1 cellular context compared by ENCODE assay signal in the genomic region with DNA sequence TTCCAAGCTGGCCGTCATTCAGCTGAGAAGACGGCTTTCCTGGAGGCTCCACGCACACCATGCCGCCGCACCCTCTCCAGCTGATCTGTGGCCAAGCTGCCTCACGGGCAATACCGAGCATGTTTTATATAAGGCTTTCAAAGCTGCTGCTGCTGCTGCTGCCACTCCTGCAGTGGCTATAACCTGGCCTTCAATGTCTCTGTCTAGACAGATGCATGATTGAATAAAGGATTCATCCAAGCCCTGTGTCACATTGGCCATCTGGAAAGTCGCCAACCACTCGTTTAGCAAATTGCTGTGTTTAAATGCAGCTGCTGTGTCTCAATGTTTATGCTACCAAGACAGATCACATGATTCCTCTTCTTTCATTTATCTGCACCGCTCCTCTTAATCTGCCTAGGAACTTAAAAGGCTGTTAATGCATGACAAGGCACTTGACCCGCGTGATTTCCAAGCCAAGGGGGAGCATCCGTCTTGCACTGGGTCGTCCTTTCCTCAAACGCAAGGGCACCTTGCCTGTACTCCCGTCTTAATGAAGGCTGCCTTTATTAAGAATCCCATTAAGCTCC.
TF ChIP-seq lines count a peak whose summit lies in the region.

No MANE protein-coding gene starts in this region.

TF ChIP-seq in GM23338, 12 proteins besides CTCF, POLR2A, EP300 and RAD21 (continued from another document):
- no peak for TF ChIP-seq ZNF462 (CRISPR knock-in tag; IDR thresholded peaks at IDR 0.05)
- no peak for TF ChIP-seq JUNB (IDR thresholded peaks at IDR 0.05; ENCODE audit: unreplicated experiment)
- TF ChIP-seq EZH2 (IDR thresholded peaks at IDR 0.05; ENCODE audit: low read depth, unreplicated experiment) = no peak
- TF ChIP-seq CREB1 (CRISPR knock-in tag; IDR thresholded peaks at IDR 0.05; ENCODE audit: low read depth) = no peak
- TF ChIP-seq POLR2AphosphoS5 (IDR thresholded peaks at IDR 0.05; ENCODE audit: low read depth) = no peak
- no peak for TF ChIP-seq EZH2phosphoT487 (IDR thresholded peaks at IDR 0.05; ENCODE audit: unreplicated experiment)
- no peak for TF ChIP-seq NANOG (IDR thresholded peaks at IDR 0.05; ENCODE audit: borderline replicate concordance)
- TF ChIP-seq ZNF114 (CRISPR knock-in tag; IDR thresholded peaks at IDR 0.05) = no peak
- TF ChIP-seq, protein P1, sequence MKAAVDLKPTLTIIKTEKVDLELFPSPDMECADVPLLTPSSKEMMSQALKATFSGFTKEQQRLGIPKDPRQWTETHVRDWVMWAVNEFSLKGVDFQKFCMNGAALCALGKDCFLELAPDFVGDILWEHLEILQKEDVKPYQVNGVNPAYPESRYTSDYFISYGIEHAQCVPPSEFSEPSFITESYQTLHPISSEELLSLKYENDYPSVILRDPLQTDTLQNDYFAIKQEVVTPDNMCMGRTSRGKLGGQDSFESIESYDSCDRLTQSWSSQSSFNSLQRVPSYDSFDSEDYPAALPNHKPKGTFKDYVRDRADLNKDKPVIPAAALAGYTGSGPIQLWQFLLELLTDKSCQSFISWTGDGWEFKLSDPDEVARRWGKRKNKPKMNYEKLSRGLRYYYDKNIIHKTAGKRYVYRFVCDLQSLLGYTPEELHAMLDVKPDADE (IDR thresholded peaks at IDR 0.05) = no peak
